In the genomic region with DNA sequence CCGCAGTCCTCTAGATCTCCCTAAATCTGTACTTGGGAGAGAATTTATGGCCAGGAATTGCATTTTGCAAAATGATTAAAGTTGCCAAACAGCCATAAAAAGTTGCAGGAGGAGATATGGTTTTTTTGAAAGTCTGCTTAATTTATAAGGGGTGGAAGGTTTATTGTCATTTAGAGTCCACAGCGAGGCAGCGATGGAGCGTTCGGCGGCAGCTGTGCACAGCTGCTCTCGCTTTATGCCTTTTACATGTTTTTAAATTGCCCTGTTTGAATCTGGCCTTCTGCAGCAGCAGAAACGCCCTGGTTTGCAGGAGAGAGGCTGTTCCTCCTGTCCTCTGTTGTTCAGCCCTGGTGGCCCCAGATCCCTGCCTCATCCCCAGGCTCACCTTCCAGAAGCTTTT, we compare ENCODE assay signal across 28 cellular contexts.
"Had no signal": no experiment of that assay in that cellular context is flagged by ENCODE, and none has a peak within 500 bp of the region (broad histone marks: within the 10 kb centered on the region; RNA-seq: fewer than 3 reads in every experiment).

No MANE protein-coding gene starts in this region.

- FAIRE-seq: islet of Langerhans, urothelium cell line had no signal

- H3K4me1 ChIP-seq: breast epithelium, esophagus squamous epithelium, gastroesophageal sphincter, heart left ventricle, prostate gland, suprapubic skin, transverse colon had no signal

- H3K9me3 ChIP-seq: breast epithelium, esophagus squamous epithelium, lower lobe of right lung, neutrophil, ovary, prostate gland, suprapubic skin, transverse colon had no signal

- H3K27ac ChIP-seq: breast epithelium, coronary artery, esophagus squamous epithelium, gastroesophageal sphincter, heart left ventricle, lower lobe of right lung, neutrophil, ovary, prostate gland, suprapubic skin, transverse colon had no signal

- H3K4me3 ChIP-seq: breast epithelium, coronary artery, esophagus squamous epithelium, gastroesophageal sphincter, heart left ventricle, lower lobe of right lung, ovary, prostate gland, suprapubic skin, transverse colon had no signal

- H3K4me3 Mint-ChIP-seq: activated naive CD8-positive, alpha-beta T cell treated with anti-CD3 and anti-CD28 coated beads for 36 hours; activated T-cell treated with anti-CD3 and anti-CD28 coated beads, Interleukin-2, amount 50 U/mL, for 4 hours; endodermal cell; naive thymus-derived CD4-positive, alpha-beta T cell; stimulated activated naive CD8-positive, alpha-beta T cell treated with anti-CD3 and anti-CD28 coated beads, Interleukin-15, amount 100 ng/mL, for 72 hours had no signal

- DNase-seq: activated CD4-positive, alpha-beta T cell treated with anti-CD3 and anti-CD28 coated beads for 4 hours; activated CD4-positive, alpha-beta T cell treated with anti-CD3 and anti-CD28 coated beads, Interleukin-2, amount 50 U/mL, for 48 hours; activated CD4-positive, CD25-positive, alpha-beta regulatory T cell; activated CD8-positive, alpha-beta memory T cell treated with anti-CD3 and anti-CD28 coated beads, Interleukin-2, amount 50 U/mL, for 48 hours; activated naive CD4-positive, alpha-beta T cell treated with Interleukin-2 at 50 U/mL for 16 hours; activated naive CD8-positive, alpha-beta T cell treated with anti-CD3 and anti-CD28 coated beads for 36 hours; activated T-cell treated with anti-CD3 and anti-CD28 coated beads, Interleukin-2, amount 50 U/mL, for 4 hours; amniotic stem cell; endodermal cell; esophagus squamous epithelium; left cardiac atrium; lower lobe of right lung; naive thymus-derived CD4-positive, alpha-beta T cell; stimulated activated CD4-positive, alpha-beta T cell treated with anti-CD3 and anti-CD28 coated beads, Interleukin-12 subunit alpha, Interleukin-12 subunit beta, amount 100 ng/mL, for 4 hours; stimulated activated naive CD8-positive, alpha-beta T cell treated with anti-CD3 and anti-CD28 coated beads, Interleukin-15, amount 100 ng/mL, for 72 hours; T1000; transverse colon had no signal

- H3K27ac Mint-ChIP-seq: activated naive CD8-positive, alpha-beta T cell treated with anti-CD3 and anti-CD28 coated beads for 36 hours; activated T-helper 2 cell treated with anti-CD3 and anti-CD28 coated beads, Interferon-gamma antibody, Interleukin-2, Interleukin-4, amounts not matched to agents 10 μg/mL and 5 μg/mL and 100 μg/mL, durations not matched to agents 14 hours and 24 hours and 36 hours; endodermal cell; naive thymus-derived CD4-positive, alpha-beta T cell; stimulated activated naive CD8-positive, alpha-beta T cell treated with anti-CD3 and anti-CD28 coated beads, Interleukin-15, amount 100 ng/mL, for 72 hours had no signal

- H3K36me3 ChIP-seq: breast epithelium, esophagus squamous epithelium, gastroesophageal sphincter, heart left ventricle, lower lobe of right lung, ovary, prostate gland, suprapubic skin, transverse colon had no signal

- H3K4me1 Mint-ChIP-seq: activated naive CD8-positive, alpha-beta T cell treated with anti-CD3 and anti-CD28 coated beads for 36 hours; endodermal cell; naive thymus-derived CD4-positive, alpha-beta T cell; stimulated activated naive CD8-positive, alpha-beta T cell treated with anti-CD3 and anti-CD28 coated beads, Interleukin-15, amount 100 ng/mL, for 72 hours had no signal

- H3K9me3 Mint-ChIP-seq: activated naive CD8-positive, alpha-beta T cell treated with anti-CD3 and anti-CD28 coated beads for 36 hours; activated T-cell treated with anti-CD3 and anti-CD28 coated beads, Interleukin-2, amount 50 U/mL, for 4 hours; activated T-helper 2 cell treated with anti-CD3 and anti-CD28 coated beads, Interferon-gamma antibody, Interleukin-2, Interleukin-4, amounts not matched to agents 10 μg/mL and 5 μg/mL and 100 μg/mL, durations not matched to agents 14 hours and 24 hours and 36 hours; stimulated activated naive CD8-positive, alpha-beta T cell treated with anti-CD3 and anti-CD28 coated beads, Interleukin-15, amount 100 ng/mL, for 72 hours had no signal

- ATAC-seq: activated T-cell treated with anti-CD3 and anti-CD28 coated beads, Interleukin-2, amount 50 U/mL, for 4 hours; gastroesophageal sphincter; heart left ventricle; lower lobe of right lung; naive thymus-derived CD4-positive, alpha-beta T cell; stimulated activated naive CD8-positive, alpha-beta T cell treated with anti-CD3 and anti-CD28 coated beads, Interleukin-15, amount 100 ng/mL, for 72 hours had no signal

- H3K27me3 ChIP-seq: ovary had no signal

- H3K36me3 Mint-ChIP-seq: activated naive CD8-positive, alpha-beta T cell treated with anti-CD3 and anti-CD28 coated beads for 36 hours; naive thymus-derived CD4-positive, alpha-beta T cell had no signal
